Comparison of ENCODE assay signal across 1 cellular context in genomic region chr1:209783338-209783737, GRCh38.
TF ChIP-seq lines count a peak whose summit lies in the region.

No MANE protein-coding gene starts in this region.

TF ChIP-seq in WTC11, 78 proteins besides CTCF, POLR2A, EP300 and RAD21 (continued from another document):
- TF ChIP-seq ZNF532 (CRISPR knock-in tag; IDR thresholded peaks at IDR 0.05; ENCODE audit: borderline replicate concordance) (no peak), PRRX2 (CRISPR knock-in tag; IDR thresholded peaks at IDR 0.05) (no peak), ZNF396 (CRISPR knock-in tag; IDR thresholded peaks at IDR 0.05; ENCODE audit: borderline replicate concordance) (no peak), ZBTB43 (CRISPR knock-in tag; IDR thresholded peaks at IDR 0.05) (no peak), ZMAT4 (CRISPR knock-in tag; IDR thresholded peaks at IDR 0.05) (no peak), FOXK1 (CRISPR knock-in tag; IDR thresholded peaks at IDR 0.05) (no peak), ZBTB21 (CRISPR knock-in tag; IDR thresholded peaks at IDR 0.05; ENCODE audit: borderline replicate concordance) (no peak), CREB1 (CRISPR knock-in tag; IDR thresholded peaks at IDR 0.05) (no peak), RELA (CRISPR knock-in tag; IDR thresholded peaks at IDR 0.05; ENCODE audit: borderline replicate concordance) (no peak), MAX (CRISPR knock-in tag; IDR thresholded peaks at IDR 0.05) (no peak), JAZF1 (CRISPR knock-in tag; IDR thresholded peaks at IDR 0.05) (no peak), NFYB (CRISPR knock-in tag; conservative IDR thresholded peaks at IDR 0.05; ENCODE audit: low read depth) (no peak), SOX15 (CRISPR knock-in tag; IDR thresholded peaks at IDR 0.05) (no peak)
- TF ChIP-seq, protein P1, sequence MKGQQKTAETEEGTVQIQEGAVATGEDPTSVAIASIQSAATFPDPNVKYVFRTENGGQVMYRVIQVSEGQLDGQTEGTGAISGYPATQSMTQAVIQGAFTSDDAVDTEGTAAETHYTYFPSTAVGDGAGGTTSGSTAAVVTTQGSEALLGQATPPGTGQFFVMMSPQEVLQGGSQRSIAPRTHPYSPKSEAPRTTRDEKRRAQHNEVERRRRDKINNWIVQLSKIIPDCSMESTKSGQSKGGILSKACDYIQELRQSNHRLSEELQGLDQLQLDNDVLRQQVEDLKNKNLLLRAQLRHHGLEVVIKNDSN (CRISPR knock-in tag; IDR thresholded peaks at IDR 0.05): no peak
- TF ChIP-seq, protein P2, sequence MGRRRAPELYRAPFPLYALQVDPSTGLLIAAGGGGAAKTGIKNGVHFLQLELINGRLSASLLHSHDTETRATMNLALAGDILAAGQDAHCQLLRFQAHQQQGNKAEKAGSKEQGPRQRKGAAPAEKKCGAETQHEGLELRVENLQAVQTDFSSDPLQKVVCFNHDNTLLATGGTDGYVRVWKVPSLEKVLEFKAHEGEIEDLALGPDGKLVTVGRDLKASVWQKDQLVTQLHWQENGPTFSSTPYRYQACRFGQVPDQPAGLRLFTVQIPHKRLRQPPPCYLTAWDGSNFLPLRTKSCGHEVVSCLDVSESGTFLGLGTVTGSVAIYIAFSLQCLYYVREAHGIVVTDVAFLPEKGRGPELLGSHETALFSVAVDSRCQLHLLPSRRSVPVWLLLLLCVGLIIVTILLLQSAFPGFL (CRISPR knock-in tag; IDR thresholded peaks at IDR 0.05; ENCODE audit: borderline replicate concordance): no peak
